15 cellular contexts compared by ENCODE assay signal in genomic region chr11:116471608-116472007, GRCh38.
DNase-seq lines count a peak whose midpoint lies in the region; ATAC-seq, FAIRE-seq and TF ChIP-seq lines count a peak whose summit lies in the region.
"Had no signal": no experiment of that assay in that cellular context is flagged by ENCODE, and none has a peak within 500 bp of the region (broad histone marks: within the 10 kb centered on the region; RNA-seq: fewer than 3 reads in every experiment).

No MANE protein-coding gene starts in this region.

- H3K4me1 ChIP-seq in endothelial cell of umbilical vein (ENCODE audit: control insufficient read depth, extremely low read depth, insufficient read depth, low read length), result peaks cover 25% of the 10 kb centered on the region
- H3K4me1 ChIP-seq: spleen had no signal

- no peaks in the 10 kb centered on the region for H3K9me3 ChIP-seq in endothelial cell of umbilical vein (replicated peaks; ENCODE audit: control insufficient read depth, insufficient read depth, low read length)
- H3K9me3 ChIP-seq: spleen had no signal

- H3K4me2 ChIP-seq in endothelial cell of umbilical vein (ENCODE audit: insufficient read depth, low read length), result peak overlapping the region; percentile 38

- H3K4me3 Mint-ChIP-seq in mesothelial cell of epicardium, result no peak overlapping the region
- H3K4me3 Mint-ChIP-seq in stimulated activated naive CD8-positive, alpha-beta T cell treated with anti-CD3 and anti-CD28 coated beads, Interleukin-15, amount 100 ng/mL, for 72 hours, result no peak overlapping the region
- H3K4me3 Mint-ChIP-seq in activated T-helper 2 cell treated with anti-CD3 and anti-CD28 coated beads, Interferon-gamma antibody, Interleukin-2, Interleukin-4, amounts not matched to agents 10 μg/mL and 5 μg/mL and 100 μg/mL, durations not matched to agents 14 hours and 24 hours and 36 hours (ENCODE audit: low read depth), result no peak overlapping the region
- H3K4me3 Mint-ChIP-seq: activated B cell treated with CpG ODN at 0.5 μM for 24 hours; activated naive CD8-positive, alpha-beta T cell treated with anti-CD3 and anti-CD28 coated beads, Interleukin-2, amount 10 ng/mL, durations not matched to agents 7 days and 5 days; memory B cell had no signal

- peak overlapping the region; percentile 40 for H3K9ac ChIP-seq in endothelial cell of umbilical vein (replicated peaks; ENCODE audit: extremely low read depth, insufficient read depth, low read length)

- TF ChIP-seq CTCF in D721Med (IDR thresholded peaks at IDR 0.05; ENCODE audit: insufficient read depth, missing control alignments) (no peak), endothelial cell of umbilical vein (IDR thresholded peaks at IDR 0.05; ENCODE audit: extremely low read depth in 1 of 2, insufficient read depth in 1 of 2, low read depth in 1 of 2, low read length in 2 of 2) (no peak), mesothelial cell of epicardium (IDR thresholded peaks at IDR 0.05; ENCODE audit: unreplicated experiment) (no peak)

- peaks cover 11% of the 10 kb centered on the region for H3K27me3 Mint-ChIP-seq in mesothelial cell of epicardium (ENCODE audit: low read depth)
- H3K27me3 Mint-ChIP-seq in stimulated activated naive CD8-positive, alpha-beta T cell treated with anti-CD3 and anti-CD28 coated beads, Interleukin-15, amount 100 ng/mL, for 72 hours, result peaks cover 13% of the 10 kb centered on the region
- H3K27me3 Mint-ChIP-seq in activated T-helper 2 cell treated with anti-CD3 and anti-CD28 coated beads, Interferon-gamma antibody, Interleukin-2, Interleukin-4, amounts not matched to agents 10 μg/mL and 5 μg/mL and 100 μg/mL, durations not matched to agents 14 hours and 24 hours and 36 hours (ENCODE audit: low read depth), result peaks cover 12% of the 10 kb centered on the region

- dilution Hi-C loops in endothelial cell of umbilical vein (cut with MboI; ENCODE audit: extremely low pct_ligation_motif_present, low sequenced_read_pairs), result no loop called here

- no peaks in the 10 kb centered on the region for H3K9me3 Mint-ChIP-seq in mesothelial cell of epicardium
- H3K9me3 Mint-ChIP-seq in stimulated activated naive CD8-positive, alpha-beta T cell treated with anti-CD3 and anti-CD28 coated beads, Interleukin-15, amount 100 ng/mL, for 72 hours, result peaks cover 0 to 4% of the 10 kb centered on the region in 2 donors
- no peaks in the 10 kb centered on the region for H3K9me3 Mint-ChIP-seq in activated T-helper 2 cell treated with anti-CD3 and anti-CD28 coated beads, Interferon-gamma antibody, Interleukin-2, Interleukin-4, amounts not matched to agents 10 μg/mL and 5 μg/mL and 100 μg/mL, durations not matched to agents 14 hours and 24 hours and 36 hours
- H3K9me3 Mint-ChIP-seq: activated B cell treated with CpG ODN at 0.5 μM for 24 hours had no signal

- H2AFZ ChIP-seq in endothelial cell of umbilical vein (ENCODE audit: low read depth, low read length), result no peak overlapping the region

- peak overlapping the region; percentile 75 for H3K27ac ChIP-seq in endothelial cell of umbilical vein (ENCODE audit: insufficient read depth, low read depth, low read length)
- H3K27ac ChIP-seq: spleen had no signal

- peaks cover 36% of the 10 kb centered on the region for H3K4me1 Mint-ChIP-seq in mesothelial cell of epicardium
- no peaks in the 10 kb centered on the region for H3K4me1 Mint-ChIP-seq in stimulated activated naive CD8-positive, alpha-beta T cell treated with anti-CD3 and anti-CD28 coated beads, Interleukin-15, amount 100 ng/mL, for 72 hours
- no peaks in the 10 kb centered on the region for H3K4me1 Mint-ChIP-seq in activated T-helper 2 cell treated with anti-CD3 and anti-CD28 coated beads, Interferon-gamma antibody, Interleukin-2, Interleukin-4, amounts not matched to agents 10 μg/mL and 5 μg/mL and 100 μg/mL, durations not matched to agents 14 hours and 24 hours and 36 hours (ENCODE audit: low read depth)
- H3K4me1 Mint-ChIP-seq: activated B cell treated with CpG ODN at 0.5 μM for 24 hours; activated naive CD8-positive, alpha-beta T cell treated with anti-CD3 and anti-CD28 coated beads, Interleukin-2, amount 10 ng/mL, durations not matched to agents 7 days and 5 days had no signal

- CTCF ChIA-PET in endothelial cell of umbilical vein (lab: Charles Lee), result interaction anchor here (0.8 to 3.8 kb wide), 7 partner anchors 9 to 113 kb away, joined by 3 to 27 read pairs (median 4); no protein-coding TSS in a partner anchor

- no peak overlapping the region for H3K4me3 ChIP-seq in endothelial cell of umbilical vein (replicated peaks in 1 of 3; ENCODE audit: insufficient read depth in 1 of 3, low read depth in 1 of 3, low read length in 3 of 3)
- H3K4me3 ChIP-seq: spleen had no signal

- no peaks in the 10 kb centered on the region for H4K20me1 ChIP-seq in endothelial cell of umbilical vein (replicated peaks; ENCODE audit: control insufficient read depth, extremely low read depth, insufficient read depth, low read length)

- DNase-seq in D721Med (ENCODE audit: insufficient read length, low spot score) (no peak), NCI-H69 (lab: John Stamatoyannopoulos, UW) (peak; percentile 34), endothelial cell of umbilical vein (ENCODE audit: low read depth, low spot score) (peak; percentile 96), mesothelial cell of epicardium (ENCODE audit: low spot score in 2 of 2, unreplicated experiment in 2 of 2) (no peak), SK-N-DZ (ENCODE audit: low spot score) (no peak)
- DNase-seq in stimulated activated naive CD8-positive, alpha-beta T cell treated with anti-CD3 and anti-CD28 coated beads, Interleukin-15, amount 100 ng/mL, for 72 hours, result no peak
- DNase-seq in activated T-helper 2 cell treated with anti-CD3 and anti-CD28 coated beads, Interferon-gamma antibody, Interleukin-2, Interleukin-4, amounts not matched to agents 10 μg/mL and 5 μg/mL and 100 μg/mL, durations not matched to agents 14 hours and 24 hours and 36 hours (ENCODE audit: low spot score), result no peak
- no peak for DNase-seq in stimulated activated CD4-positive, alpha-beta T cell treated with anti-CD3 and anti-CD28 coated beads, Interleukin-15, amount 100 ng/mL, for 24 hours
- DNase-seq: activated B cell treated with CpG ODN at 0.5 μM for 24 hours; activated CD8-positive, alpha-beta memory T cell treated with anti-CD3 and anti-CD28 coated beads, Interleukin-2, amount 50 U/mL, for 4 hours; activated naive CD8-positive, alpha-beta T cell treated with anti-CD3 and anti-CD28 coated beads, Interleukin-2, amount 10 ng/mL, durations not matched to agents 7 days and 5 days; cortex of kidney; NCI-H1092 treated with DMSO at 0.1 percent for 48 hours; spleen had no signal

- intact Hi-C loops in endothelial cell of umbilical vein (cut with micrococcal nuclease), result loop anchor here (1.0 to 2.0 kb wide), 4 partner anchors 28 to 111 kb away; no protein-coding TSS in a partner anchor
- intact Hi-C loops in activated T-helper 2 cell treated with anti-CD3 and anti-CD28 coated beads, Interferon-gamma antibody, Interleukin-2, Interleukin-4, amounts not matched to agents 10 μg/mL and 5 μg/mL and 100 μg/mL, durations not matched to agents 14 hours and 24 hours and 36 hours (cut with micrococcal nuclease), result no loop called here

- no peak for TF ChIP-seq POLR2A in endothelial cell of umbilical vein (IDR thresholded peaks at IDR 0.05; ENCODE audit: low read depth, low read length)

- H3K9me1 ChIP-seq in endothelial cell of umbilical vein (replicated peaks; ENCODE audit: control insufficient read depth, extremely low read depth, insufficient read depth, low read length), result no peaks in the 10 kb centered on the region

- BruUV-seq in endothelial cell of umbilical vein (replicated peaks; lab: Mats Ljungman, UMichigan), result no TSS peak

- H3K36me3 Mint-ChIP-seq in mesothelial cell of epicardium, result no peaks in the 10 kb centered on the region
- H3K36me3 Mint-ChIP-seq in activated T-helper 2 cell treated with anti-CD3 and anti-CD28 coated beads, Interferon-gamma antibody, Interleukin-2, Interleukin-4, amounts not matched to agents 10 μg/mL and 5 μg/mL and 100 μg/mL, durations not matched to agents 14 hours and 24 hours and 36 hours (ENCODE audit: low read depth), result no peaks in the 10 kb centered on the region
- H3K36me3 Mint-ChIP-seq: activated naive CD8-positive, alpha-beta T cell treated with anti-CD3 and anti-CD28 coated beads, Interleukin-2, amount 10 ng/mL, durations not matched to agents 7 days and 5 days had no signal

- FAIRE-seq in D721Med (lab: Jason Lieb, UNC), result peak; percentile 25
- FAIRE-seq in endothelial cell of umbilical vein (lab: Jason Lieb, UNC), result peak; percentile 85

- no peak for ATAC-seq in stimulated activated naive CD8-positive, alpha-beta T cell treated with anti-CD3 and anti-CD28 coated beads, Interleukin-15, amount 100 ng/mL, for 72 hours

- no peaks in the 10 kb centered on the region for H3K36me3 ChIP-seq in endothelial cell of umbilical vein (ENCODE audit: control insufficient read depth in 2 of 2, extremely low read depth in 1 of 2, insufficient read depth in 2 of 2, low read length in 2 of 2)
- H3K36me3 ChIP-seq: spleen had no signal

- H3K79me2 ChIP-seq in endothelial cell of umbilical vein (ENCODE audit: control insufficient read depth, insufficient read depth, low read length), result no peaks in the 10 kb centered on the region

- peaks cover 0 to 3% of the 10 kb centered on the region in 2 experiments for H3K27me3 ChIP-seq in endothelial cell of umbilical vein (ENCODE audit: control insufficient read depth in 2 of 2, insufficient read depth in 2 of 2, low read length in 2 of 2)

- POLR2A ChIA-PET in endothelial cell of umbilical vein (lab: Charles Lee), result interaction anchor here (1.2 kb wide), 1 partner anchor 75 kb away, joined by 4 read pairs; no protein-coding TSS in a partner anchor

- H3K27ac Mint-ChIP-seq in mesothelial cell of epicardium, result peak overlapping the region; percentile 76
- H3K27ac Mint-ChIP-seq in stimulated activated naive CD8-positive, alpha-beta T cell treated with anti-CD3 and anti-CD28 coated beads, Interleukin-15, amount 100 ng/mL, for 72 hours, result no peak overlapping the region
- H3K27ac Mint-ChIP-seq in activated T-helper 2 cell treated with anti-CD3 and anti-CD28 coated beads, Interferon-gamma antibody, Interleukin-2, Interleukin-4, amounts not matched to agents 10 μg/mL and 5 μg/mL and 100 μg/mL, durations not matched to agents 14 hours and 24 hours and 36 hours, result no peak overlapping the region
- H3K27ac Mint-ChIP-seq: activated B cell treated with CpG ODN at 0.5 μM for 24 hours; activated naive CD8-positive, alpha-beta T cell treated with anti-CD3 and anti-CD28 coated beads, Interleukin-2, amount 10 ng/mL, durations not matched to agents 7 days and 5 days; memory B cell had no signal

TF ChIP-seq in endothelial cell of umbilical vein, 7 proteins besides CTCF, POLR2A, EP300 and RAD21 (continues in another document):
- TF ChIP-seq POLR2AphosphoS5 (IDR thresholded peaks at IDR 0.05; ENCODE audit: insufficient read depth, low read depth, low read length), result peak; percentile 53
- TF ChIP-seq GATA2 (IDR thresholded peaks at IDR 0.05; ENCODE audit: insufficient read depth, insufficient read length, low read depth, low read length), result peak; percentile 23
- TF ChIP-seq JUN (IDR thresholded peaks at IDR 0.05; ENCODE audit: borderline replicate concordance, insufficient read depth, insufficient read length, low read depth), result peak; percentile 96
- TF ChIP-seq MYC (IDR thresholded peaks at IDR 0.05; ENCODE audit: low read depth, low read length), result no peak

Comparison
In these comparisons a context has a peak if more than half of its experiments do, and no peak if none do; other contexts are left out.
1. DNase-seq: peak in NCI-H69 (single experiment) and endothelial cell of umbilical vein (single experiment); none in D721Med (single experiment), mesothelial cell of epicardium (0 of 2), stimulated activated naive CD8-positive, alpha-beta T cell treated with anti-CD3 and anti-CD28 coated beads, Interleukin-15, amount 100 ng/mL, for 72 hours (0 of 2), SK-N-DZ (single experiment), activated T-helper 2 cell treated with anti-CD3 and anti-CD28 coated beads, Interferon-gamma antibody, Interleukin-2, Interleukin-4, amounts not matched to agents 10 μg/mL and 5 μg/mL and 100 μg/mL, durations not matched to agents 14 hours and 24 hours and 36 hours (single experiment) and stimulated activated CD4-positive, alpha-beta T cell treated with anti-CD3 and anti-CD28 coated beads, Interleukin-15, amount 100 ng/mL, for 24 hours (single experiment).